Comparison of ENCODE assay signal across 9 cellular contexts in genomic region chr1:174023438-174023837, GRCh38. TPM values are rescaled to one million over a fixed set of nuclear protein-coding genes. Genes with fewer than 3 reads are reported as not detected.
DNase-seq lines count a peak whose midpoint lies in the region; ATAC-seq lines count a peak whose summit lies in the region.
"Had no signal": no experiment of that assay in that cellular context is flagged by ENCODE, and none has a peak within 500 bp of the region (broad histone marks: within the 10 kb centered on the region; RNA-seq: fewer than 3 reads in every experiment).

No MANE protein-coding gene starts in this region.

- no peaks in the 10 kb centered on the region for H3K9me3 ChIP-seq in muscle layer of duodenum (ENCODE audit: control insufficient read depth in 1 of 2, low read length in 2 of 2)
- H3K9me3 ChIP-seq: thoracic aorta had no signal

- intact Hi-C loops in activated naive CD4-positive, alpha-beta T cell treated with anti-CD3 and anti-CD28 coated beads for 36 hours (cut with micrococcal nuclease), result loop anchor here (2.0 to 5.0 kb wide), 4 partner anchors 29 to 999 kb away; partner anchors contain the start of genes MRPS14 and PRDX6

- no peaks in the 10 kb centered on the region for H3K36me3 ChIP-seq in muscle layer of duodenum (ENCODE audit: control insufficient read depth in 1 of 2, insufficient read depth in 2 of 2, low read length in 2 of 2)
- H3K36me3 ChIP-seq: thoracic aorta had no signal

- H3K27ac ChIP-seq in muscle layer of duodenum (ENCODE audit: low read length), result peak overlapping the region; percentile 97

- H3K4me3 Mint-ChIP-seq in activated naive CD4-positive, alpha-beta T cell treated with anti-CD3 and anti-CD28 coated beads for 36 hours, result peak overlapping the region; percentile 93

- peaks cover 9 to 33% of the 10 kb centered on the region in 2 donors for H3K4me1 ChIP-seq in muscle layer of duodenum (ENCODE audit: control insufficient read depth in 1 of 2, insufficient read depth in 2 of 2, low read length in 2 of 2)

- no peaks in the 10 kb centered on the region for H3K27me3 Mint-ChIP-seq in activated naive CD4-positive, alpha-beta T cell treated with anti-CD3 and anti-CD28 coated beads for 36 hours (ENCODE audit: low read depth)

- H3K4me3 ChIP-seq in muscle layer of duodenum (ENCODE audit: low read depth in 1 of 2, low read length in 2 of 2), result peak overlapping the region in 1 of 2 donors; percentile 96

- peak overlapping the region; percentile 94 for H3K27ac Mint-ChIP-seq in activated naive CD4-positive, alpha-beta T cell treated with anti-CD3 and anti-CD28 coated beads for 36 hours

- no peak for ATAC-seq in HG03442 (IDR thresholded peaks at IDR 0.05; ENCODE audit: unreplicated experiment)

- peaks cover 2% of the 10 kb centered on the region for H3K36me3 Mint-ChIP-seq in activated naive CD4-positive, alpha-beta T cell treated with anti-CD3 and anti-CD28 coated beads for 36 hours (ENCODE audit: low read depth)

- H3K4me1 Mint-ChIP-seq in activated naive CD4-positive, alpha-beta T cell treated with anti-CD3 and anti-CD28 coated beads for 36 hours (ENCODE audit: low read depth), result peaks cover 29% of the 10 kb centered on the region

- no peaks in the 10 kb centered on the region for H3K9me3 Mint-ChIP-seq in activated naive CD4-positive, alpha-beta T cell treated with anti-CD3 and anti-CD28 coated beads for 36 hours

- CTCF ChIA-PET in activated naive CD4-positive, alpha-beta T cell treated with anti-CD3 and anti-CD28 coated beads for 36 hours (lab: Charles Lee), result no interaction called here

- no peak for DNase-seq in activated naive CD4-positive, alpha-beta T cell treated with anti-CD3 and anti-CD28 coated beads for 36 hours
- DNase-seq in activated naive CD4-positive, alpha-beta T cell treated with anti-CD3 and anti-CD28 coated beads, Interleukin-2, amount 50 U/mL, for 16 hours, result no peak
- DNase-seq in RPMI7951 (ENCODE audit: low read depth) (peak; percentile 53), ecto neural progenitor cell (ENCODE audit: low spot score) (peak; percentile 54), ureter (ENCODE audit: low spot score) (no peak)
- no peak for DNase-seq in stimulated activated CD4-positive, alpha-beta T cell treated with anti-CD3 and anti-CD28 coated beads, Interleukin-15, amount 100 ng/mL, for 24 hours

- no peaks in the 10 kb centered on the region for H3K27me3 ChIP-seq in muscle layer of duodenum (ENCODE audit: low read depth, low read length)

RNA-seq across cellular contexts. Expression of gene RC3H1, which starts 1.3 kb away (rescaled TPM):
- total RNA-seq in activated naive CD4-positive, alpha-beta T cell treated with anti-CD3 and anti-CD28 coated beads for 36 hours, result 10 to 100 TPM; 24.2 to 27.1 TPM
- 10.5 and 11.4 TPM in 2 replicates for total RNA-seq in RPMI7951 (2014; rRNA removed; shearing (Covaris generic))
- total RNA-seq in ureter, result 49.1 TPM

Comparison
In these comparisons a context has a peak if more than half of its experiments do, and no peak if none do; other contexts are left out.
1. DNase-seq: peak in RPMI7951 (single experiment) and ecto neural progenitor cell (single experiment); none in activated naive CD4-positive, alpha-beta T cell treated with anti-CD3 and anti-CD28 coated beads for 36 hours (single experiment), activated naive CD4-positive, alpha-beta T cell treated with anti-CD3 and anti-CD28 coated beads, Interleukin-2, amount 50 U/mL, for 16 hours (single experiment), stimulated activated CD4-positive, alpha-beta T cell treated with anti-CD3 and anti-CD28 coated beads, Interleukin-15, amount 100 ng/mL, for 24 hours (single experiment) and ureter (single experiment).